ENCODE assay signal across 20 cellular contexts in the genomic region with DNA sequence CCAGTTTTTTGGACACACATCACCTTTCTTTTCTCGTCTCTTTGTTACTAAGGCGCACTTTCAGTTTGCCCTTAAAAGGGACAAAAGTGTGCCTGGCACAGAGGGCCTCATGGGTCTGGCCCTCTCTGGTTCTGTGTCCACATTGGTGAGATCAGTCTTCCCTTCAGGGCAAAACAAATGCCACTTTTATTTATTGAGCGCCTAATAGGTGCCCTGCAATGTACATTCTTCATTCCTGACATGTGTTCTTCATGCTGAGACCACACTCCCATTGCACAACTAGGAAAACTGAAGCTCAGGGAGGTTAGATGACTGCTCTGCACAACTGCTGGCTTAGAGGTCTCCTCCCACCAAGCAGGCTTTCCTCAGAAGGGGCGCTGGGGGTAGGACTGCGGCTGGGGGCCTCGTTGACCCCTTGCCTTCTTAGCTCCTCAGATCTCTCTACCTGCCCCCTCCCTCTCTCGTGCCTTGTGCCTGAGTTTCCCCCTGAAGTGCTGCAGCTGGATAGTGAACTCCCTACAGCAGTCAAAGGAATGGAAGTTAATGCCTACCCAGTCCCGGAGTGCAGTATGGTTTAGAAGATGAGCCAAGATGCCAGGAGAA.
"Had no signal": no experiment of that assay in that cellular context is flagged by ENCODE, and none has a peak within 500 bp of the region (broad histone marks: within the 10 kb centered on the region; RNA-seq: fewer than 3 reads in every experiment).

No MANE protein-coding gene starts in this region.

- H3K4me1 Mint-ChIP-seq: activated CD8-positive, alpha-beta memory T cell treated with anti-CD3 and anti-CD28 coated beads, Interleukin-2, amount 10 ng/mL, durations not matched to agents 7 days and 5 days; neural crest cell had no signal

- H3K4me3 ChIP-seq: coronary artery, esophagus squamous epithelium, ovary, tibial artery, vagina had no signal

- H3K27ac ChIP-seq: coronary artery, esophagus squamous epithelium, ovary, tibial artery, vagina had no signal

- DNase-seq: activated CD4-positive, alpha-beta T cell treated with anti-CD3 and anti-CD28 coated beads, Interleukin-2, amount 50 U/mL, for 48 hours; activated CD8-positive, alpha-beta memory T cell treated with anti-CD3 and anti-CD28 coated beads, Interleukin-2, amount 10 ng/mL, durations not matched to agents 7 days and 5 days; activated T-cell treated with anti-CD3 and anti-CD28 coated beads, Interleukin-2, amount 50 U/mL, for 1 hour; central memory CD4-positive, alpha-beta T cell; effector CD4-positive, alpha-beta T cell; esophagus squamous epithelium; foreskin fibroblast; hypothalamus; kidney glomerular epithelial cell; mesenchymal stem cell; ovary; stimulated activated CD4-positive, alpha-beta T cell treated with anti-CD3 and anti-CD28 coated beads, Interleukin-12 subunit alpha, Interleukin-12 subunit beta, amount 100 ng/mL, for 4 hours; stimulated activated CD4-positive, alpha-beta T cell treated with anti-CD3 and anti-CD28 coated beads, Interleukin-2, amount 100 ng/mL, for 24 hours; T1000 had no signal

- H3K36me3 ChIP-seq: esophagus squamous epithelium, ovary, tibial artery, vagina had no signal

- H3K27me3 ChIP-seq: ovary, vagina had no signal

- H3K4me3 Mint-ChIP-seq: activated CD8-positive, alpha-beta memory T cell treated with anti-CD3 and anti-CD28 coated beads, Interleukin-2, amount 10 ng/mL, durations not matched to agents 7 days and 5 days; neural crest cell had no signal

- H3K36me3 Mint-ChIP-seq: activated CD8-positive, alpha-beta memory T cell treated with anti-CD3 and anti-CD28 coated beads, Interleukin-2, amount 10 ng/mL, durations not matched to agents 7 days and 5 days had no signal

- H3K9me3 ChIP-seq: tibial artery had no signal

- H3K27ac Mint-ChIP-seq: activated CD8-positive, alpha-beta memory T cell treated with anti-CD3 and anti-CD28 coated beads, Interleukin-2, amount 10 ng/mL, durations not matched to agents 7 days and 5 days; activated naive CD4-positive, alpha-beta T cell treated with anti-CD3 and anti-CD28 coated beads, Interleukin-2, amount 50 U/mL, for 72 hours had no signal

- ATAC-seq: activated CD8-positive, alpha-beta memory T cell treated with anti-CD3 and anti-CD28 coated beads, Interleukin-2, amount 10 ng/mL, durations not matched to agents 7 days and 5 days; activated naive CD4-positive, alpha-beta T cell treated with anti-CD3 and anti-CD28 coated beads, Interleukin-2, amount 50 U/mL, for 72 hours had no signal

- H3K4me1 ChIP-seq: esophagus squamous epithelium had no signal

- FAIRE-seq: endothelial cell of umbilical vein had no signal
